In the genomic region with DNA sequence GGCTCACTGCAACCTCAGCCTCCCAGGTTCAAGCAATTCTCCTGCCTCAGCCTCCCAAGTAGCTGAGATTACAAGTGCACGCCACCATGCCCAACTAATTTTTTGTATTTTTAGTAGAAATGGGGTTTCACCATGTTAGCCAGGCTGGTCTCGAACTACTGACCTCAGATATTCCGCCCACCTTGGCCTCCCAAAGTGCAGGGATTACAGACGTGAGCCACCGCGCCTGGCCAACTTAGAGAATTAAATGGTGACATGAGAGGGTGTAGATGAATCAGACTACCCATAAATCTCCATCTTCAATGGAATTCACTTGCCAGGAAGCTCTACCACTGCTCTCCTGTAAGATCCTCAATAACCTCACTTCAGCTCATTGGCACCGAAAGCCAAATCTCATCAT, we compare ENCODE assay signal across 7 cellular contexts. TPM values are rescaled to one million over a fixed set of nuclear protein-coding genes. Genes with fewer than 3 reads are reported as not detected.
DNase-seq lines count a peak whose midpoint lies in the region; ATAC-seq and TF ChIP-seq lines count a peak whose summit lies in the region.
"Not testable (repeated sequence)": the region's sequence is repeated elsewhere in the genome, so short reads cannot be mapped to it uniquely, and the experiment has no call there.

No MANE protein-coding gene starts in this region.

- intact Hi-C loops in left ventricle myocardium superior (cut with micrococcal nuclease); testis (cut with DNase I; ENCODE audit: low total_unique reads): not testable (repeated sequence)

- H3K4me2 ChIP-seq in GM23338 = not testable (repeated sequence)

- not testable (repeated sequence) for TF ChIP-seq CTCF in GM23338 (conservative IDR thresholded peaks at IDR 0.05; ENCODE audit: low read depth in 2 of 2); WTC11 (IDR thresholded peaks at IDR 0.05); endodermal cell (conservative IDR thresholded peaks at IDR 0.05); testis (IDR thresholded peaks at IDR 0.05)

- H2AFZ ChIP-seq in GM23338 = not testable (repeated sequence)

- CTCF ChIA-PET in WTC11 (lab: Charles Lee) = interaction anchor here (0.5 to 3.8 kb wide), 6 partner anchors 12 to 618 kb away, joined by 3 to 29 read pairs (median 4); no protein-coding TSS in a partner anchor

- ATAC-seq in GM23338, WTC11, left ventricle myocardium superior: not testable (repeated sequence)

- peaks cover 75% of the 10 kb centered on the region for H3K4me1 Mint-ChIP-seq in GM23338
- peaks cover 84% of the 10 kb centered on the region for H3K4me1 Mint-ChIP-seq in WTC11
- H3K4me1 Mint-ChIP-seq in endodermal cell = peaks cover 41% of the 10 kb centered on the region

- not testable (repeated sequence) for H3K9ac ChIP-seq in HUES48 (ENCODE audit: low read depth, low read length); endodermal cell (ENCODE audit: extremely low read depth, low read length, poor library complexity, severe bottlenecking)

- H3K4me3 ChIP-seq in GM23338; HUES48 (ENCODE audit: low read depth, low read length); endodermal cell (ENCODE audit: low read length); testis: not testable (repeated sequence)

- H3K36me3 Mint-ChIP-seq in GM23338 (ENCODE audit: low read depth) (peaks cover 69% of the 10 kb centered on the region), WTC11 (peaks cover 31% of the 10 kb centered on the region), endodermal cell (ENCODE audit: low read depth) (peaks cover 61% of the 10 kb centered on the region)

- peaks cover 58% of the 10 kb centered on the region for H3K4me1 ChIP-seq in GM23338 (ENCODE audit: insufficient read depth)
- H3K4me1 ChIP-seq in HUES48 (ENCODE audit: control insufficient read depth, insufficient read depth, low read length) = peaks cover 36% of the 10 kb centered on the region
- H3K4me1 ChIP-seq in endodermal cell (ENCODE audit: control insufficient read depth, insufficient read depth, low read length) = not testable (repeated sequence)
- H3K4me1 ChIP-seq in testis = peaks cover 18% of the 10 kb centered on the region

- not testable (repeated sequence) for H3K9me3 ChIP-seq in HUES48 (ENCODE audit: control insufficient read depth, insufficient read depth, low read length); endodermal cell (ENCODE audit: control insufficient read depth, low read length); testis

- not testable (repeated sequence) for DNase-seq in GM23338 (ENCODE audit: low spot score); WTC11 (ENCODE audit: low spot score); endodermal cell
- DNase-seq in left ventricle myocardium superior (peak; percentile 10), mesenteric fat pad (ENCODE audit: low spot score) (peak; percentile 59), testis (peak; percentile 8)

- WGBS in endodermal cell (ENCODE audit: insufficient coverage in 1 of 2, insufficient read length in 1 of 2), 2 experiments = 93 to 100% methylated on average over 1 to 7 of the region's 7 CpGs
- WGBS in testis, 2 donors = 94 to 97% methylated on average over 7 of the region's 7 CpGs

- POLR2A ChIA-PET in WTC11 (lab: Charles Lee) = not testable (repeated sequence)

- H3K9me3 Mint-ChIP-seq in GM23338, WTC11, endodermal cell: not testable (repeated sequence)

- not testable (repeated sequence) for TF ChIP-seq POLR2A in testis (IDR thresholded peaks at IDR 0.05)

- peaks cover 27% of the 10 kb centered on the region for H3K27me3 Mint-ChIP-seq in GM23338 (ENCODE audit: insufficient read depth, low read depth, poor library complexity)
- not testable (repeated sequence) for H3K27me3 Mint-ChIP-seq in WTC11 (ENCODE audit: low read depth); endodermal cell (ENCODE audit: insufficient read depth)

- peaks cover 73% of the 10 kb centered on the region for H3F3A ChIP-seq in GM23338 (replicated peaks; ENCODE audit: low read depth)

- not testable (repeated sequence) for H3K9me2 ChIP-seq in GM23338 (ENCODE audit: insufficient read depth)

- H3K27ac Mint-ChIP-seq in GM23338 (peak overlapping the region; percentile 69), WTC11 (peak overlapping the region; percentile 86), endodermal cell (peak overlapping the region; percentile 50)

- H3K4me3 Mint-ChIP-seq in GM23338, WTC11, endodermal cell: not testable (repeated sequence)

- not testable (repeated sequence) for H3K27me3 ChIP-seq in GM23338 (ENCODE audit: insufficient read depth); HUES48 (ENCODE audit: control insufficient read depth, insufficient read depth, low read length); endodermal cell (ENCODE audit: control insufficient read depth, insufficient read depth, low read length, poor library complexity, severe bottlenecking); testis

- H3K27ac ChIP-seq in GM23338 (ENCODE audit: low read depth) (peak overlapping the region; percentile 96), HUES48 (ENCODE audit: low read depth, low read length) (peak overlapping the region; percentile 5)
- not testable (repeated sequence) for H3K27ac ChIP-seq in endodermal cell (ENCODE audit: low read depth, low read length); testis

- H4K20me1 ChIP-seq in GM23338 (replicated peaks; ENCODE audit: insufficient read depth) = peaks cover 91% of the 10 kb centered on the region

- peaks cover 100% of the 10 kb centered on the region for H3K79me2 ChIP-seq in GM23338 (replicated peaks; ENCODE audit: insufficient read depth)

- peaks cover 25% of the 10 kb centered on the region for H3K36me3 ChIP-seq in GM23338 (ENCODE audit: insufficient read depth)
- H3K36me3 ChIP-seq in HUES48 (ENCODE audit: control insufficient read depth, insufficient read depth, low read length) = peaks cover 79% of the 10 kb centered on the region
- peaks cover 80% of the 10 kb centered on the region for H3K36me3 ChIP-seq in endodermal cell (ENCODE audit: control insufficient read depth, insufficient read depth, low read length)
- H3K36me3 ChIP-seq in testis (ENCODE audit: low read depth, missing control alignments) = not testable (repeated sequence)

TF ChIP-seq in GM23338, 12 proteins besides CTCF, POLR2A, EP300 and RAD21:
- TF ChIP-seq POLR2AphosphoS5 (IDR thresholded peaks at IDR 0.05; ENCODE audit: low read depth) = peak; percentile 28; the same call in 1 of the 2 replicates

RNA-seq across cellular contexts. Expression of a gene that starts 41.0 kb away (rescaled TPM):
- 698 and 727 TPM in 2 replicates for total RNA-seq in GM23338 (2014; rRNA removed; shearing (Covaris generic))
- polyA plus RNA-seq in GM23338 (2016; fragmentation: Nextera tagmentation; extraction: Ambion mirVana) = 215 and 220 TPM in 2 replicates
- 483 to 623 TPM (median 614 TPM) in 3 replicates for total RNA-seq in WTC11 (2021)
- 100 to 1,000 TPM; 523 to 701 TPM for total RNA-seq in endodermal cell
- polyA plus RNA-seq in endodermal cell (2013, experiment 1 of 2) = 279 TPM
- polyA plus RNA-seq in endodermal cell (2013, experiment 2 of 2) = 257 TPM
- total RNA-seq in left ventricle myocardium superior = 61.2 TPM
- total RNA-seq in mesenteric fat pad = 32.6 TPM
- total RNA-seq in testis = 10 to 100 TPM; 15.4 to 19.4 TPM
- polyA plus RNA-seq in testis (ENCODE audit: insufficient read depth, low read depth, low replicate concordance) = 27.3 TPM
